8 cellular contexts compared by ENCODE assay signal in genomic region chr11:115502636-115503082, GRCh38. TPM values are rescaled to one million over a fixed set of nuclear protein-coding genes. Genes with fewer than 3 reads are reported as not detected.
A peak's percentile ranks its signal among the peaks of the same experiment; 100 is the strongest.
DNase-seq lines count a peak whose midpoint lies in the region; ATAC-seq and TF ChIP-seq lines count a peak whose summit lies in the region.

No MANE protein-coding gene starts in this region.

- no peak overlapping the region for H3K27ac Mint-ChIP-seq in stimulated activated naive CD8-positive, alpha-beta T cell treated with anti-CD3 and anti-CD28 coated beads, Interleukin-15, amount 100 ng/mL, for 72 hours

- H3K4me1 ChIP-seq in mucosa of stomach (ENCODE audit: control insufficient read depth, insufficient read depth, low read length) = peaks cover 14% of the 10 kb centered on the region

- H3K9ac ChIP-seq in mucosa of stomach (ENCODE audit: low read length) = peak overlapping the region; percentile 23

- ATAC-seq in stimulated activated naive CD8-positive, alpha-beta T cell treated with anti-CD3 and anti-CD28 coated beads, Interleukin-15, amount 100 ng/mL, for 72 hours = peak; percentile 22
- ATAC-seq in stimulated activated naive CD8-positive, alpha-beta T cell treated with anti-CD3 and anti-CD28 coated beads, Interleukin-15, Interleukin-2, amounts not matched to agents 100 U/mL and 50 U/mL, for 24 hours = no peak

- no peaks in the 10 kb centered on the region for H3K36me3 ChIP-seq in mucosa of stomach (ENCODE audit: control insufficient read depth, insufficient read depth, low read length)

- H3K27me3 Mint-ChIP-seq in stimulated activated naive CD8-positive, alpha-beta T cell treated with anti-CD3 and anti-CD28 coated beads, Interleukin-15, amount 100 ng/mL, for 72 hours = peaks cover 51% of the 10 kb centered on the region

- peaks cover 20% of the 10 kb centered on the region for H3K4me1 Mint-ChIP-seq in stimulated activated naive CD8-positive, alpha-beta T cell treated with anti-CD3 and anti-CD28 coated beads, Interleukin-15, amount 100 ng/mL, for 72 hours

- TF ChIP-seq CTCF in dorsolateral prefrontal cortex (IDR thresholded peaks at IDR 0.05 in 54 of 56, conservative IDR thresholded peaks at IDR 0.05 in 2 of 56; ENCODE audit: low read depth in 1 of 56, partially characterized antibody in 56 of 56) = no peak

- H3K27ac ChIP-seq in dorsolateral prefrontal cortex = peak overlapping the region; percentile 58 to 99 (median 96)

- no peaks in the 10 kb centered on the region for H3K27me3 ChIP-seq in dorsolateral prefrontal cortex
- H3K27me3 ChIP-seq in mucosa of stomach (ENCODE audit: control insufficient read depth, insufficient read depth, low read length) = peaks cover 27% of the 10 kb centered on the region

- no peaks in the 10 kb centered on the region for H3K9me3 Mint-ChIP-seq in stimulated activated naive CD8-positive, alpha-beta T cell treated with anti-CD3 and anti-CD28 coated beads, Interleukin-15, amount 100 ng/mL, for 72 hours

- H3K4me3 Mint-ChIP-seq in stimulated activated naive CD8-positive, alpha-beta T cell treated with anti-CD3 and anti-CD28 coated beads, Interleukin-15, amount 100 ng/mL, for 72 hours = no peak overlapping the region

- peak in 1 of 2 donors; percentile 9 for DNase-seq in stimulated activated naive CD8-positive, alpha-beta T cell treated with anti-CD3 and anti-CD28 coated beads, Interleukin-15, amount 100 ng/mL, for 72 hours
- no peak for DNase-seq in stimulated activated naive CD8-positive, alpha-beta T cell treated with anti-CD3 and anti-CD28 coated beads, Interleukin-15, Interleukin-2, amounts not matched to agents 100 U/mL and 50 U/mL, for 24 hours
- DNase-seq in dorsolateral prefrontal cortex (peak in 2 of 10 donors; percentile 42 to 45), NAMALWA (ENCODE audit: low spot score) (no peak), GDM1 (lab: John Stamatoyannopoulos, UW) (no peak), EL (no peak), DMS79 (lab: John Stamatoyannopoulos, UW) (no peak)

- H3K9me3 ChIP-seq in mucosa of stomach (ENCODE audit: control insufficient read depth, low read length) = no peaks in the 10 kb centered on the region

- H3K4me3 ChIP-seq in dorsolateral prefrontal cortex (peak overlapping the region; percentile 63 to 93 (median 86)), mucosa of stomach (ENCODE audit: low read length) (peak overlapping the region; percentile 12)

- intact Hi-C loops in dorsolateral prefrontal cortex (cut with DNase I) = loop anchor here (2.0 to 10.0 kb wide), 4 partner anchors 60 to 712 kb away; no protein-coding TSS in a partner anchor

RNA-seq across cellular contexts. Expression of gene CADM1, which starts 1.6 kb away (rescaled TPM):
- total RNA-seq in dorsolateral prefrontal cortex = 100 to 1,000 TPM; 119 to 227 (median 154) TPM
